Comparison of ENCODE assay signal across 17 cellular contexts in the genomic region with DNA sequence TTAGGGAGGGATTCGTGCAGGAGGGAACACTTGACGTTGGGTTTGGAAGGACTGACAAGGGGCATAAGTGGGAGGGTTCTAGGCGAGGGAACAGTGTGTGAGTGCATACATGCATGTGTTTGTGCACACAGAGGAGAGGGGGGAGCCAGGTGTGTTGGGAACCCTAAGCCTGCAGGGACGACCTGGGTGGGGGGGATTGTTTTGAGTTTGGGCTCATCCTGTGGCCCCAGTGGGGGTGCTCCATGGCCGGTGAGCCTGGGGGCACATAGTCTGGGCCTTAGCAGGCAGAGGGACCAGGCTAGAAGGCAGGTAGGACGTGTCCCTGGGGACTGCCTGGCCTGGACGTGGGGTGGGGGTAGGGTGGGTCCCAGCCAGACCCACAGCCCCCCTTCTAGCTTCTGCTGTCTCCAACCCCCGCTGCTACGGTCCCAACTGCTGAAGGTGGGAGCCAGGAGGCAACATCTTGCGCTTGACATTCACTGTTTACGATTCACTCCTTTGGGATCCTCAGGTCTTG.
"Had no signal": no experiment of that assay in that cellular context is flagged by ENCODE, and none has a peak within 500 bp of the region (broad histone marks: within the 10 kb centered on the region; RNA-seq: fewer than 3 reads in every experiment).

No MANE protein-coding gene starts in this region.

- H3K4me1 ChIP-seq: adrenal gland had no signal

- H3K27ac ChIP-seq: adrenal gland, coronary artery, esophagus muscularis mucosa, prostate gland, testis, upper lobe of right lung, VCaP had no signal

- H3K4me3 Mint-ChIP-seq: activated CD4-positive, alpha-beta memory T cell treated with anti-CD3 and anti-CD28 coated beads, Interleukin-2, amount 10 ng/mL, durations not matched to agents 7 days and 5 days; activated CD4-positive, alpha-beta T cell treated with anti-CD3 and anti-CD28 coated beads for 36 hours; activated T-cell treated with anti-CD3 and anti-CD28 coated beads, Interleukin-2, amount 50 U/mL, for 4 hours; nephron had no signal

- ATAC-seq: activated CD4-positive, alpha-beta T cell treated with anti-CD3 and anti-CD28 coated beads for 36 hours; activated T-cell treated with anti-CD3 and anti-CD28 coated beads, Interleukin-2, amount 50 U/mL, for 4 hours; upper lobe of right lung had no signal

- H3K27ac Mint-ChIP-seq: activated CD4-positive, alpha-beta memory T cell treated with anti-CD3 and anti-CD28 coated beads, Interleukin-2, amount 10 ng/mL, durations not matched to agents 7 days and 5 days; activated CD4-positive, alpha-beta T cell treated with anti-CD3 and anti-CD28 coated beads for 36 hours had no signal

- H3K27me3 Mint-ChIP-seq: activated CD4-positive, alpha-beta memory T cell treated with anti-CD3 and anti-CD28 coated beads, Interleukin-2, amount 10 ng/mL, durations not matched to agents 7 days and 5 days; activated CD4-positive, alpha-beta T cell treated with anti-CD3 and anti-CD28 coated beads for 36 hours had no signal

- H3K9me3 Mint-ChIP-seq: activated CD4-positive, alpha-beta memory T cell treated with anti-CD3 and anti-CD28 coated beads, Interleukin-2, amount 10 ng/mL, durations not matched to agents 7 days and 5 days; activated T-cell treated with anti-CD3 and anti-CD28 coated beads, Interleukin-2, amount 50 U/mL, for 4 hours; nephron had no signal

- H3K36me3 ChIP-seq: adrenal gland, prostate gland, upper lobe of right lung had no signal

- H3K27me3 ChIP-seq: adrenal gland, esophagus muscularis mucosa, stomach, testis, upper lobe of right lung had no signal

- H3K4me3 ChIP-seq: adrenal gland, coronary artery, esophagus muscularis mucosa, prostate gland, stomach, testis, upper lobe of right lung had no signal

- DNase-seq: activated CD4-positive, alpha-beta memory T cell treated with anti-CD3 and anti-CD28 coated beads, Interleukin-2, amount 10 ng/mL, durations not matched to agents 7 days and 5 days; activated CD4-positive, alpha-beta T cell treated with anti-CD3 and anti-CD28 coated beads for 36 hours; activated effector memory CD4-positive, alpha-beta T cell treated with Interleukin-2 at 50 U/mL for 16 hours; activated naive CD4-positive, alpha-beta T cell treated with anti-CD3 and anti-CD28 coated beads, Interleukin-2, amount 50 U/mL, for 16 hours; activated T-cell treated with anti-CD3 and anti-CD28 coated beads, Interleukin-2, amount 50 U/mL, for 4 hours; adrenal gland; hippocampal formation; occipital lobe; stimulated activated CD4-positive, alpha-beta T cell treated with anti-CD3 and anti-CD28 coated beads, Interleukin-1b, Interleukin-23, amount 100 ng/mL, for 48 hours; stomach; testis; upper lobe of right lung had no signal
